In the genomic region with DNA sequence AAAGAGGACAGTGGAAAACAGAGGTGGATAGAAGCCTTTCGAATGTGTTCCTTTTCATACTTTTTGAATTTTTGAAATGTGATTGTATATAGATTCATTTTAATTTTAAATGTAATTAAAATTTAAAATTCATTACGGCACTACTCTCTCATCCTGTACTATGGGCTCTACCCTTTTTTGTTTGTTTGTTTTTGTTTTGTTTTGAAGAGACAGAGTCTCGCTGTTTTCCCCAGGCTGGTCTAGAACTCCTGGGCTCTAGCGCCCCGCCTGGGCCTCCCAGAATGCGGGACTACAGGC, we compare ENCODE assay signal across 8 cellular contexts.
DNase-seq lines count a peak whose midpoint lies in the region; ATAC-seq, FAIRE-seq and TF ChIP-seq lines count a peak whose summit lies in the region.

No MANE protein-coding gene starts in this region.

- peaks cover 6% of the 10 kb centered on the region for H3K4me1 Mint-ChIP-seq in central memory CD8-positive, alpha-beta T cell

- H3K27me3 ChIP-seq in mucosa of stomach (ENCODE audit: control insufficient read depth, insufficient read depth, low read length), result no peaks in the 10 kb centered on the region

- H3K36me3 Mint-ChIP-seq in central memory CD8-positive, alpha-beta T cell (ENCODE audit: insufficient read depth), result no peaks in the 10 kb centered on the region

- TF ChIP-seq CTCF in AG09319 (IDR thresholded peaks at IDR 0.05; ENCODE audit: low read depth, low read length), result peak; percentile 23

- peak overlapping the region; percentile 87 for H3K4me3 Mint-ChIP-seq in central memory CD8-positive, alpha-beta T cell

- no peak for FAIRE-seq in RCC 7860 (lab: Jason Lieb, UNC)

- ATAC-seq in central memory CD8-positive, alpha-beta T cell (replicated peaks; ENCODE audit: extremely low read depth, poor library complexity, severe bottlenecking), result peak; percentile 60
- ATAC-seq in HG03521 (IDR thresholded peaks at IDR 0.05; ENCODE audit: unreplicated experiment), result no peak

- DNase-seq in AG09319 (ENCODE audit: extremely low read depth, low read depth), result no peak
- DNase-seq in central memory CD8-positive, alpha-beta T cell (ENCODE audit: low spot score in 2 of 2), result no peak
- no peak for DNase-seq in AG08396 (ENCODE audit: low spot score)
- DNase-seq in putamen (ENCODE audit: low spot score), result no peak
- DNase-seq in RCC 7860 (ENCODE audit: low spot score), result no peak

- H3K27me3 Mint-ChIP-seq in central memory CD8-positive, alpha-beta T cell, result peaks cover 9% of the 10 kb centered on the region

- peak overlapping the region; percentile 82 for H3K9ac ChIP-seq in mucosa of stomach (ENCODE audit: low read length)

- H3K9me3 Mint-ChIP-seq in central memory CD8-positive, alpha-beta T cell, result no peaks in the 10 kb centered on the region

- no peaks in the 10 kb centered on the region for H3K9me3 ChIP-seq in mucosa of stomach (ENCODE audit: control insufficient read depth, low read length)

- H3K27ac Mint-ChIP-seq in central memory CD8-positive, alpha-beta T cell (ENCODE audit: low read depth), result peak overlapping the region; percentile 76

- H3K4me1 ChIP-seq in mucosa of stomach (ENCODE audit: control insufficient read depth, insufficient read depth, low read length), result peaks cover 7% of the 10 kb centered on the region

- H3K36me3 ChIP-seq in mucosa of stomach (ENCODE audit: control insufficient read depth, insufficient read depth, low read length), result no peaks in the 10 kb centered on the region

- TF ChIP-seq EP300 in Ishikawa (IDR thresholded peaks at IDR 0.05; ENCODE audit: borderline replicate concordance), result no peak

- TF ChIP-seq RAD21 in Ishikawa (IDR thresholded peaks at IDR 0.05; ENCODE audit: low read depth), result no peak; the same call in 1 of the 2 replicates

- H3K4me3 ChIP-seq in mucosa of stomach (ENCODE audit: low read length), result peak overlapping the region; percentile 46

TF ChIP-seq in Ishikawa, 13 proteins besides CTCF, POLR2A, EP300 and RAD21:
- no peak for TF ChIP-seq YY1 (IDR thresholded peaks at IDR 0.05; ENCODE audit: low read depth)
- TF ChIP-seq TAF1 (IDR thresholded peaks at IDR 0.05; ENCODE audit: low read depth), result 0 out of 2 replicates have a peak, but pooled peaks have one; percentile 7
